25 cellular contexts compared by ENCODE assay signal in genomic region chr12:101064721-101065120, GRCh38.
"Had no signal": no experiment of that assay in that cellular context is flagged by ENCODE, and none has a peak within 500 bp of the region (broad histone marks: within the 10 kb centered on the region; RNA-seq: fewer than 3 reads in every experiment).

No MANE protein-coding gene starts in this region.

- H3K27me3 Mint-ChIP-seq: dendritic cell treated with granulocyte-macrophage colony-stimulating factor and Interleukin-4, amounts not matched to agents 40 ng/mL and 50 ng/mL, for 4 days; effector memory CD8-positive, alpha-beta T cell; stimulated activated naive CD8-positive, alpha-beta T cell treated with anti-CD3 and anti-CD28 coated beads, Interleukin-15, Interleukin-2, amounts not matched to agents 100 ng/mL and 50 ng/mL, for 24 hours had no signal

- H3K27ac Mint-ChIP-seq: dendritic cell treated with granulocyte-macrophage colony-stimulating factor and Interleukin-4, amounts not matched to agents 40 ng/mL and 50 ng/mL, for 4 days; effector memory CD8-positive, alpha-beta T cell; nephron; stimulated activated memory B cell treated with anti-CD40 and anti-IgM and Interleukin-4, amounts not matched to agents 10 μg/mL and 1 μg/mL and 100 μg/mL, for 72 hours; stimulated activated naive CD8-positive, alpha-beta T cell treated with anti-CD3 and anti-CD28 coated beads, Interleukin-15, Interleukin-2, amounts not matched to agents 100 ng/mL and 50 ng/mL, for 24 hours had no signal

- H3K27me3 ChIP-seq: gastrocnemius medialis, heart right ventricle, right lobe of liver, tibial artery, upper lobe of left lung, vagina had no signal

- H3K4me1 Mint-ChIP-seq: stimulated activated memory B cell treated with anti-CD40 and anti-IgM and Interleukin-4, amounts not matched to agents 10 μg/mL and 1 μg/mL and 100 μg/mL, for 72 hours had no signal

- H3K4me1 ChIP-seq: gastrocnemius medialis, heart right ventricle, left ventricle myocardium inferior, lower lobe of right lung, parathyroid adenoma, prostate gland, right lobe of liver, spleen, tibial artery, upper lobe of left lung, vagina had no signal

- ATAC-seq: effector memory CD8-positive, alpha-beta T cell; gastrocnemius medialis; heart right ventricle; left cardiac atrium; lower lobe of right lung; right lobe of liver; stimulated activated memory B cell treated with anti-CD40 and anti-IgM and Interleukin-4, amounts not matched to agents 10 μg/mL and 1 μg/mL and 100 μg/mL, for 72 hours had no signal

- DNase-seq: effector memory CD8-positive, alpha-beta T cell; erythroblast; gastrocnemius medialis; heart right ventricle; islet precursor cell; left cardiac atrium; left ventricle myocardium inferior; lower lobe of right lung; mesenchymal stem cell; midbrain; occipital lobe; right lobe of liver; spleen; stimulated activated CD4-positive, alpha-beta T cell treated with anti-CD3 and anti-CD28 coated beads, Interleukin-15, amount 100 ng/mL, for 24 hours; stimulated activated CD4-positive, alpha-beta T cell treated with anti-CD3 and anti-CD28 coated beads, Interleukin-1b, Interleukin-23, amount 100 ng/mL, for 48 hours; stimulated activated CD4-positive, alpha-beta T cell treated with anti-CD3 and anti-CD28 coated beads, Interleukin-4, amount 100 ng/mL, for 24 hours; tibial artery; upper lobe of left lung had no signal

- H3K36me3 ChIP-seq: gastrocnemius medialis, heart right ventricle, left ventricle myocardium inferior, lower lobe of right lung, prostate gland, right lobe of liver, spleen, tibial artery, upper lobe of left lung, vagina had no signal

- H3K9me3 Mint-ChIP-seq: stimulated activated memory B cell treated with anti-CD40 and anti-IgM and Interleukin-4, amounts not matched to agents 10 μg/mL and 1 μg/mL and 100 μg/mL, for 72 hours had no signal

- H3K36me3 Mint-ChIP-seq: stimulated activated memory B cell treated with anti-CD40 and anti-IgM and Interleukin-4, amounts not matched to agents 10 μg/mL and 1 μg/mL and 100 μg/mL, for 72 hours had no signal

- H3K9me3 ChIP-seq: gastrocnemius medialis, lower lobe of right lung, prostate gland, right lobe of liver, tibial artery, upper lobe of left lung, vagina had no signal

- H3K27ac ChIP-seq: gastrocnemius medialis, heart right ventricle, left ventricle myocardium inferior, lower lobe of right lung, parathyroid adenoma, prostate gland, right lobe of liver, spleen, tibial artery, upper lobe of left lung, vagina had no signal

- H3K4me3 ChIP-seq: gastrocnemius medialis, heart right ventricle, left ventricle myocardium inferior, lower lobe of right lung, prostate gland, right lobe of liver, spleen, tibial artery, upper lobe of left lung, vagina had no signal

- H3K4me3 Mint-ChIP-seq: dendritic cell treated with granulocyte-macrophage colony-stimulating factor and Interleukin-4, amounts not matched to agents 40 ng/mL and 50 ng/mL, for 4 days; effector memory CD8-positive, alpha-beta T cell; nephron; stimulated activated memory B cell treated with anti-CD40 and anti-IgM and Interleukin-4, amounts not matched to agents 10 μg/mL and 1 μg/mL and 100 μg/mL, for 72 hours; stimulated activated naive CD8-positive, alpha-beta T cell treated with anti-CD3 and anti-CD28 coated beads, Interleukin-15, Interleukin-2, amounts not matched to agents 100 ng/mL and 50 ng/mL, for 24 hours had no signal
